ENCODE assay signal across 12 cellular contexts in genomic region chr7:42456756-42457276, GRCh38.
"Had no signal": no experiment of that assay in that cellular context is flagged by ENCODE, and none has a peak within 500 bp of the region (broad histone marks: within the 10 kb centered on the region; RNA-seq: fewer than 3 reads in every experiment).

No MANE protein-coding gene starts in this region.

- H3K9me3 ChIP-seq: ascending aorta, gastroesophageal sphincter, neutrophil, thoracic aorta had no signal

- H2AFZ ChIP-seq: hepatocyte had no signal

- H3K4me2 ChIP-seq: hepatocyte had no signal

- H3K36me3 ChIP-seq: ascending aorta, gastroesophageal sphincter, neutrophil, thoracic aorta had no signal

- DNase-seq: activated CD4-positive, alpha-beta memory T cell treated with anti-CD3 and anti-CD28 coated beads, Interleukin-2, amount 10 ng/mL, durations not matched to agents 7 days and 5 days; activated gamma-delta T cell treated with Interleukin-2 at 50 U/mL for 16 hours; activated naive CD8-positive, alpha-beta T cell treated with anti-CD3 and anti-CD28 coated beads for 36 hours; activated T-cell treated with anti-CD3 and anti-CD28 coated beads, Interleukin-2, amount 50 U/mL, for 48 hours; stimulated activated CD4-positive, alpha-beta T cell treated with anti-CD3 and anti-CD28 coated beads, Interleukin-4, amount 100 ng/mL, for 1 hour; stimulated activated CD8-positive, alpha-beta memory T cell treated with anti-CD3 and anti-CD28 coated beads, Interleukin-4, amount 100 ng/mL, for 48 hours had no signal

- H3K27me3 ChIP-seq: ascending aorta, gastroesophageal sphincter, hepatocyte, neutrophil had no signal

- H3K4me1 ChIP-seq: ascending aorta had no signal

- H3K79me2 ChIP-seq: hepatocyte had no signal

- H3K36me3 Mint-ChIP-seq: activated naive CD8-positive, alpha-beta T cell treated with anti-CD3 and anti-CD28 coated beads for 36 hours had no signal

- H3K4me3 ChIP-seq: ascending aorta, gastroesophageal sphincter, hepatocyte, thoracic aorta had no signal

- H3K4me1 Mint-ChIP-seq: activated CD4-positive, alpha-beta memory T cell treated with anti-CD3 and anti-CD28 coated beads, Interleukin-2, amount 10 ng/mL, durations not matched to agents 7 days and 5 days had no signal

- H3K27ac ChIP-seq: ascending aorta, gastroesophageal sphincter, hepatocyte, neutrophil, thoracic aorta had no signal

- H3K27me3 Mint-ChIP-seq: activated CD4-positive, alpha-beta memory T cell treated with anti-CD3 and anti-CD28 coated beads, Interleukin-2, amount 10 ng/mL, durations not matched to agents 7 days and 5 days had no signal

- H3K9me3 Mint-ChIP-seq: activated CD4-positive, alpha-beta memory T cell treated with anti-CD3 and anti-CD28 coated beads, Interleukin-2, amount 10 ng/mL, durations not matched to agents 7 days and 5 days; activated naive CD8-positive, alpha-beta T cell treated with anti-CD3 and anti-CD28 coated beads for 36 hours; stimulated activated naive CD8-positive, alpha-beta T cell treated with anti-CD3 and anti-CD28 coated beads, Interleukin-15, Interleukin-2, amounts not matched to agents 100 ng/mL and 50 ng/mL, for 24 hours had no signal

- H3K27ac Mint-ChIP-seq: activated CD4-positive, alpha-beta memory T cell treated with anti-CD3 and anti-CD28 coated beads, Interleukin-2, amount 10 ng/mL, durations not matched to agents 7 days and 5 days; activated naive CD8-positive, alpha-beta T cell treated with anti-CD3 and anti-CD28 coated beads for 36 hours; stimulated activated naive CD8-positive, alpha-beta T cell treated with anti-CD3 and anti-CD28 coated beads, Interleukin-15, Interleukin-2, amounts not matched to agents 100 ng/mL and 50 ng/mL, for 24 hours had no signal

- H3K4me3 Mint-ChIP-seq: activated CD4-positive, alpha-beta memory T cell treated with anti-CD3 and anti-CD28 coated beads, Interleukin-2, amount 10 ng/mL, durations not matched to agents 7 days and 5 days; activated naive CD8-positive, alpha-beta T cell treated with anti-CD3 and anti-CD28 coated beads for 36 hours; stimulated activated naive CD8-positive, alpha-beta T cell treated with anti-CD3 and anti-CD28 coated beads, Interleukin-15, Interleukin-2, amounts not matched to agents 100 ng/mL and 50 ng/mL, for 24 hours had no signal
